Comparison of ENCODE assay signal across 37 cellular contexts in genomic region chr2:23132000-23132399, GRCh38.
DNase-seq lines count a peak whose midpoint lies in the region; ATAC-seq, FAIRE-seq and TF ChIP-seq lines count a peak whose summit lies in the region.
"Had no signal": no experiment of that assay in that cellular context is flagged by ENCODE, and none has a peak within 500 bp of the region (broad histone marks: within the 10 kb centered on the region; RNA-seq: fewer than 3 reads in every experiment).

No MANE protein-coding gene starts in this region.

- no peak overlapping the region for H3K4me3 Mint-ChIP-seq in MCF 10A (ENCODE audit: unreplicated experiment)
- H3K4me3 Mint-ChIP-seq: B cell; CD14-positive monocyte; CD4-positive, alpha-beta memory T cell; CD4-positive, alpha-beta T cell; CD8-positive, alpha-beta memory T cell; CD8-positive, alpha-beta T cell had no signal

- H3K9ac ChIP-seq in HepG2 (ENCODE audit: insufficient read depth, low read depth, low read length) (no peak overlapping the region), liver (ENCODE audit: low read depth in 1 of 2, low read length in 2 of 2) (no peak overlapping the region)
- H3K9ac ChIP-seq: BLaER1; BLaER1 treated with 17β-estradiol and CSF1 and Interleukin-3, amounts not matched to agents 10 nM and 100 nM had no signal

- DNase-seq in left lobe of liver (ENCODE audit: low spot score) (no peak), HepG2 (ENCODE audit: low spot score) (no peak), right lobe of liver (no peak), MCF 10A (ENCODE audit: unreplicated experiment) (no peak), left ventricle myocardium superior (no peak), HK-2 (ENCODE audit: unreplicated experiment) (no peak)
- DNase-seq: 8988T; ACHN; AML-193; BE2C; C1 segment of cervical spinal cord; Caco-2; Calu3; CD4-positive, alpha-beta memory T cell; CD4-positive, alpha-beta T cell; CD4-positive, CD25-positive, alpha-beta regulatory T cell; CD8-positive, alpha-beta memory T cell; CD8-positive, alpha-beta T cell; COR-L47; DMS 273 treated with DMSO at 0.1 percent for 48 hours; DMS153; DMS53; DMS79; DMS79 treated with DMSO at 0.1 percent for 48 hours; DND-41; EL had no signal

- H3K9me3 Mint-ChIP-seq in MCF 10A (ENCODE audit: unreplicated experiment), result peaks cover 6% of the 10 kb centered on the region
- H3K9me3 Mint-ChIP-seq: CD4-positive, alpha-beta T cell; CD8-positive, alpha-beta memory T cell had no signal

- in situ Hi-C loops in HepG2 (cut with HindIII; ENCODE audit: extremely low pct_ligation_motif_present, low pct_unique_long_range_greater_than_20kb), result no loop called here

- ATAC-seq in left lobe of liver (peak; percentile 47), HepG2 (no peak), right lobe of liver (peak; percentile 37 to 66 (median 50)), HG02981 (IDR thresholded peaks at IDR 0.05; ENCODE audit: unreplicated experiment) (no peak), left ventricle myocardium superior (no peak)
- ATAC-seq: A549; CD8-positive, alpha-beta T cell had no signal

- no peak overlapping the region for H3K4me2 ChIP-seq in HepG2 (ENCODE audit: low read depth, low read length)
- H3K4me2 ChIP-seq: A549, BLaER1 had no signal

- intact Hi-C loops in HepG2 (cut with micrococcal nuclease; ENCODE audit: unreplicated experiment), result no loop called here
- intact Hi-C loops in right lobe of liver (cut with DNase I), result no loop called here
- intact Hi-C loops in MCF 10A (cut with micrococcal nuclease), result no loop called here
- intact Hi-C loops in left ventricle myocardium superior (cut with micrococcal nuclease), result no loop called here

- H3K4me3 ChIP-seq in HepG2 (replicated peaks in 1 of 3; ENCODE audit: insufficient read depth in 1 of 3, low read depth in 2 of 3, low read length in 3 of 3) (no peak overlapping the region), liver (ENCODE audit: low read depth in 1 of 3, low read length in 3 of 3) (no peak overlapping the region), right lobe of liver (no peak overlapping the region)
- H3K4me3 ChIP-seq: A549; BLaER1; BLaER1 treated with 17β-estradiol and CSF1 and Interleukin-3, amounts not matched to agents 10 nM and 100 nM had no signal

- H3K27ac Mint-ChIP-seq in MCF 10A (ENCODE audit: low read depth, unreplicated experiment), result no peak overlapping the region
- H3K27ac Mint-ChIP-seq: B cell; CD4-positive, alpha-beta memory T cell; CD4-positive, alpha-beta T cell; CD4-positive, CD25-positive, alpha-beta regulatory T cell; CD8-positive, alpha-beta memory T cell; CD8-positive, alpha-beta T cell had no signal

- CTCF ChIA-PET in HepG2 (lab: Yijun Ruan, JAX; ENCODE audit: low intra/inter-chr PET ratio, low total read pairs), result no interaction called here
- CTCF ChIA-PET in MCF 10A (lab: Yijun Ruan, JAX), result no interaction called here

- no peaks in the 10 kb centered on the region for H3K27me3 ChIP-seq in HepG2 (ENCODE audit: control insufficient read depth in 1 of 2, insufficient read depth in 2 of 2, low read length in 2 of 2)
- H3K27me3 ChIP-seq in liver (ENCODE audit: control insufficient read depth in 4 of 4, insufficient read depth in 4 of 4, low read length in 3 of 4), result no peaks in the 10 kb centered on the region
- H3K27me3 ChIP-seq in right lobe of liver, result no peaks in the 10 kb centered on the region
- H3K27me3 ChIP-seq: BE2C; BLaER1; BLaER1 treated with 17β-estradiol and CSF1 and Interleukin-3, amounts not matched to agents 10 nM and 100 nM had no signal

- 43% methylated on average over 2 of the region's 2 CpGs for WGBS in HepG2 (ENCODE audit: low lambda C conversion rate)
- 44% methylated on average over 2 of the region's 2 CpGs for WGBS in liver
- WGBS in right lobe of liver (ENCODE audit: insufficient coverage, low coverage, low lambda C conversion rate, missing lambda C conversion rate), result 47% methylated on average over 2 of the region's 2 CpGs

- no peak for FAIRE-seq in HepG2 (lab: Jason Lieb, UNC)
- FAIRE-seq: A204.1, A549, D721Med had no signal

- H3K27me3 Mint-ChIP-seq in MCF 10A (ENCODE audit: insufficient read depth, unreplicated experiment), result no peaks in the 10 kb centered on the region

- H3K4me1 Mint-ChIP-seq in MCF 10A (ENCODE audit: insufficient read depth, unreplicated experiment), result peaks cover 9% of the 10 kb centered on the region
- H3K4me1 Mint-ChIP-seq: B cell; CD14-positive monocyte; CD4-positive, alpha-beta memory T cell; CD4-positive, CD25-positive, alpha-beta regulatory T cell; CD8-positive, alpha-beta memory T cell had no signal

- TF ChIP-seq EP300 in HepG2 (IDR thresholded peaks at IDR 0.05; ENCODE audit: low read depth in 2 of 2, low read length in 2 of 2), result no peak
- TF ChIP-seq EP300 in HepG2 (CRISPR knock-in tag; IDR thresholded peaks at IDR 0.05; ENCODE audit: borderline replicate concordance), result no peak

- H2AFZ ChIP-seq in HepG2 (ENCODE audit: low read length), result no peak overlapping the region

- POLR2A ChIA-PET in HepG2 (lab: Yijun Ruan, JAX), result no interaction called here
- POLR2A ChIA-PET in MCF 10A (lab: Yijun Ruan, JAX), result no interaction called here

- no peak for TF ChIP-seq RAD21 in HepG2 (CRISPR knock-in tag; IDR thresholded peaks at IDR 0.05)
- peak; percentile 47 to 58 for TF ChIP-seq RAD21 in liver (IDR thresholded peaks at IDR 0.05)

- H3K9me3 ChIP-seq in HepG2 (ENCODE audit: low read length) (peaks cover 11% of the 10 kb centered on the region), liver (ENCODE audit: control insufficient read depth in 4 of 4, low read length in 3 of 4) (no peaks in the 10 kb centered on the region), right lobe of liver (no peaks in the 10 kb centered on the region)
- H3K9me3 ChIP-seq: BE2C had no signal

- no peaks in the 10 kb centered on the region for H4K20me1 ChIP-seq in HepG2 (ENCODE audit: insufficient read depth, low read length)
- H4K20me1 ChIP-seq: BLaER1; BLaER1 treated with 17β-estradiol and CSF1 and Interleukin-3, amounts not matched to agents 10 nM and 100 nM had no signal

- TF ChIP-seq CTCF in HepG2 (CRISPR knock-in tag; IDR thresholded peaks at IDR 0.05) (no peak), liver (IDR thresholded peaks at IDR 0.05; ENCODE audit: low read depth, low read length, missing input control) (no peak), right lobe of liver (IDR thresholded peaks at IDR 0.05) (no peak), MCF 10A (IDR thresholded peaks at IDR 0.05; ENCODE audit: unreplicated experiment) (no peak)

- peaks cover 13% of the 10 kb centered on the region for H3K4me1 ChIP-seq in HepG2 (ENCODE audit: insufficient read depth, low read length)
- H3K4me1 ChIP-seq in liver (ENCODE audit: control insufficient read depth in 4 of 4, insufficient read depth in 4 of 4, low read length in 3 of 4), result peaks cover 10 to 32% (median 24%) of the 10 kb centered on the region in 4 donors
- peaks cover 0 to 34% (median 15%) of the 10 kb centered on the region in 4 donors for H3K4me1 ChIP-seq in right lobe of liver
- H3K4me1 ChIP-seq: BE2C, BLaER1 had no signal

- H3K27ac ChIP-seq in HepG2 (ENCODE audit: extremely low read length, insufficient read depth, low read length), result no peak overlapping the region
- no peak overlapping the region for H3K27ac ChIP-seq in liver (ENCODE audit: low read depth in 1 of 2, low read length in 2 of 2)
- peak overlapping the region in 2 of 3 donors; percentile 38 to 49 for H3K27ac ChIP-seq in right lobe of liver
- H3K27ac ChIP-seq: 22Rv1; A549; BLaER1; BLaER1 treated with 17β-estradiol and CSF1 and Interleukin-3, amounts not matched to agents 10 nM and 100 nM; C4-2B had no signal

- BruUV-seq in HepG2 (replicated peaks; lab: Mats Ljungman, UMichigan) (no TSS peak), MCF 10A (replicated peaks; lab: Mats Ljungman, UMichigan) (no TSS peak)

- no peaks in the 10 kb centered on the region for H3K36me3 ChIP-seq in HepG2 (replicated peaks in 1 of 2; ENCODE audit: control insufficient read depth in 1 of 2, insufficient read depth in 2 of 2, low read length in 2 of 2)
- no peaks in the 10 kb centered on the region for H3K36me3 ChIP-seq in liver (ENCODE audit: control insufficient read depth in 4 of 4, insufficient read depth in 3 of 4, low read depth in 1 of 4, low read length in 3 of 4)
- H3K36me3 ChIP-seq in right lobe of liver, result no peaks in the 10 kb centered on the region
- H3K36me3 ChIP-seq: BE2C; BLaER1; BLaER1 treated with 17β-estradiol and CSF1 and Interleukin-3, amounts not matched to agents 10 nM and 100 nM had no signal

- H3K36me3 Mint-ChIP-seq in MCF 10A (ENCODE audit: insufficient read depth, unreplicated experiment), result no peaks in the 10 kb centered on the region
- H3K36me3 Mint-ChIP-seq: CD14-positive monocyte; CD4-positive, alpha-beta memory T cell; CD4-positive, CD25-positive, alpha-beta regulatory T cell; CD8-positive, alpha-beta memory T cell; CD8-positive, alpha-beta T cell had no signal

- TF ChIP-seq POLR2A in HepG2 (IDR thresholded peaks at IDR 0.05; ENCODE audit: insufficient read depth in 1 of 2, low read depth in 2 of 2, low read length in 2 of 2), result no peak
- no peak for TF ChIP-seq POLR2A in right lobe of liver (IDR thresholded peaks at IDR 0.05)

- H3K79me2 ChIP-seq in HepG2 (ENCODE audit: insufficient read depth, low read length), result no peaks in the 10 kb centered on the region

TF ChIP-seq in liver, 16 proteins besides CTCF, POLR2A, EP300 and RAD21 (continues in another document):
- TF ChIP-seq HNF4A (conservative IDR thresholded peaks at IDR 0.05) (peak; percentile 86 to 94), FOXA1 (IDR thresholded peaks at IDR 0.05) (peak; percentile 11), TAF1 (conservative IDR thresholded peaks at IDR 0.05) (no peak), FOXA2 (IDR thresholded peaks at IDR 0.05) (no peak)
- TF ChIP-seq, protein P1, sequence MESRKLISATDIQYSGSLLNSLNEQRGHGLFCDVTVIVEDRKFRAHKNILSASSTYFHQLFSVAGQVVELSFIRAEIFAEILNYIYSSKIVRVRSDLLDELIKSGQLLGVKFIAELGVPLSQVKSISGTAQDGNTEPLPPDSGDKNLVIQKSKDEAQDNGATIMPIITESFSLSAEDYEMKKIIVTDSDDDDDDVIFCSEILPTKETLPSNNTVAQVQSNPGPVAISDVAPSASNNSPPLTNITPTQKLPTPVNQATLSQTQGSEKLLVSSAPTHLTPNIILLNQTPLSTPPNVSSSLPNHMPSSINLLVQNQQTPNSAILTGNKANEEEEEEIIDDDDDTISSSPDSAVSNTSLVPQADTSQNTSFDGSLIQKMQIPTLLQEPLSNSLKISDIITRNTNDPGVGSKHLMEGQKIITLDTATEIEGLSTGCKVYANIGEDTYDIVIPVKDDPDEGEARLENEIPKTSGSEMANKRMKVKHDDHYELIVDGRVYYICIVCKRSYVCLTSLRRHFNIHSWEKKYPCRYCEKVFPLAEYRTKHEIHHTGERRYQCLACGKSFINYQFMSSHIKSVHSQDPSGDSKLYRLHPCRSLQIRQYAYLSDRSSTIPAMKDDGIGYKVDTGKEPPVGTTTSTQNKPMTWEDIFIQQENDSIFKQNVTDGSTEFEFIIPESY (IDR thresholded peaks at IDR 0.05), result no peak

Comparison
In these comparisons a context has a peak if more than half of its experiments do, and no peak if none do; other contexts are left out.
1. ATAC-seq: peak in left lobe of liver (single experiment) and right lobe of liver (4 of 4); none in HepG2 (single experiment), HG02981 (single experiment) and left ventricle myocardium superior (single experiment).
2. H3K27ac ChIP-seq: peak in right lobe of liver (2 of 3); none in HepG2 (single experiment) and liver (0 of 2).